ENCODE assay signal across 28 cellular contexts in genomic region chrX:86078650-86079049, GRCh38.
"Had no signal": no experiment of that assay in that cellular context is flagged by ENCODE, and none has a peak within 500 bp of the region (broad histone marks: within the 10 kb centered on the region; RNA-seq: fewer than 3 reads in every experiment).

No MANE protein-coding gene starts in this region.

- H3K27ac Mint-ChIP-seq: activated B cell treated with CpG ODN at 0.5 μM for 24 hours; activated CD4-positive, alpha-beta T cell treated with anti-CD3 and anti-CD28 coated beads, Interleukin-2, amount 10 ng/mL, durations not matched to agents 24 days and 14 days; activated CD8-positive, alpha-beta memory T cell treated with anti-CD3 and anti-CD28 coated beads, Interleukin-2, amount 10 ng/mL, durations not matched to agents 7 days and 5 days; activated naive CD4-positive, alpha-beta T cell treated with anti-CD3 and anti-CD28 coated beads, Interleukin-2, amount 50 U/mL, for 24 hours; activated T-cell treated with anti-CD3 and anti-CD28 coated beads, Interleukin-2, amount 50 U/mL, for 24 hours; activated T-helper 1 cell treated with anti-CD3 and anti-CD28 coated beads, Interleukin-12 subunit alpha, Interleukin-12 subunit beta, Interleukin-2, Interleukin-4 antibody, amounts not matched to agents 30 ng/mL and 10 ng/mL and 1 ng/mL, durations not matched to agents 14 hours and 24 hours and 36 hours; T-helper 17 cell had no signal

- FAIRE-seq: bronchial epithelial cell had no signal

- H3K4me3 ChIP-seq: ascending aorta, body of pancreas, Peyer's patch, SJSA1 had no signal

- H3K9me3 ChIP-seq: ascending aorta, body of pancreas, Peyer's patch, SJSA1 had no signal

- H3K27me3 Mint-ChIP-seq: activated CD4-positive, alpha-beta T cell treated with anti-CD3 and anti-CD28 coated beads, Interleukin-2, amount 10 ng/mL, durations not matched to agents 24 days and 14 days; activated CD8-positive, alpha-beta memory T cell treated with anti-CD3 and anti-CD28 coated beads, Interleukin-2, amount 10 ng/mL, durations not matched to agents 7 days and 5 days had no signal

- H3K27ac ChIP-seq: ascending aorta, body of pancreas, Peyer's patch, RWPE1, SJSA1 had no signal

- H3K27me3 ChIP-seq: ascending aorta, body of pancreas, Peyer's patch, SJSA1 had no signal

- H3K36me3 Mint-ChIP-seq: activated CD8-positive, alpha-beta memory T cell treated with anti-CD3 and anti-CD28 coated beads, Interleukin-2, amount 10 ng/mL, durations not matched to agents 7 days and 5 days; activated naive CD4-positive, alpha-beta T cell treated with anti-CD3 and anti-CD28 coated beads, Interleukin-2, amount 50 U/mL, for 24 hours had no signal

- H3K4me3 Mint-ChIP-seq: activated B cell treated with CpG ODN at 0.5 μM for 24 hours; activated CD4-positive, alpha-beta T cell treated with anti-CD3 and anti-CD28 coated beads, Interleukin-2, amount 10 ng/mL, durations not matched to agents 24 days and 14 days; activated CD8-positive, alpha-beta memory T cell treated with anti-CD3 and anti-CD28 coated beads, Interleukin-2, amount 10 ng/mL, durations not matched to agents 7 days and 5 days; activated naive CD4-positive, alpha-beta T cell treated with anti-CD3 and anti-CD28 coated beads, Interleukin-2, amount 50 U/mL, for 24 hours; activated T-cell treated with anti-CD3 and anti-CD28 coated beads, Interleukin-2, amount 50 U/mL, for 24 hours; activated T-helper 1 cell treated with anti-CD3 and anti-CD28 coated beads, Interleukin-12 subunit alpha, Interleukin-12 subunit beta, Interleukin-2, Interleukin-4 antibody, amounts not matched to agents 30 ng/mL and 10 ng/mL and 1 ng/mL, durations not matched to agents 14 hours and 24 hours and 36 hours; T-helper 17 cell had no signal

- ATAC-seq: activated CD8-positive, alpha-beta memory T cell treated with anti-CD3 and anti-CD28 coated beads, Interleukin-2, amount 10 ng/mL, durations not matched to agents 7 days and 5 days; body of pancreas; T-helper 17 cell had no signal

- H3K4me1 Mint-ChIP-seq: activated B cell treated with CpG ODN at 0.5 μM for 24 hours; activated CD4-positive, alpha-beta T cell treated with anti-CD3 and anti-CD28 coated beads, Interleukin-2, amount 10 ng/mL, durations not matched to agents 24 days and 14 days; activated CD8-positive, alpha-beta memory T cell treated with anti-CD3 and anti-CD28 coated beads, Interleukin-2, amount 10 ng/mL, durations not matched to agents 7 days and 5 days; activated naive CD4-positive, alpha-beta T cell treated with anti-CD3 and anti-CD28 coated beads, Interleukin-2, amount 50 U/mL, for 24 hours; T-helper 17 cell had no signal

- DNase-seq: activated B cell treated with CpG ODN at 0.5 μM for 24 hours; activated CD4-positive, alpha-beta T cell treated with anti-CD3 and anti-CD28 coated beads for 1 hour; activated CD4-positive, alpha-beta T cell treated with anti-CD3 and anti-CD28 coated beads, Interleukin-2, amount 10 ng/mL, durations not matched to agents 24 days and 14 days; activated CD4-positive, alpha-beta T cell treated with anti-CD3 and anti-CD28 coated beads, Interleukin-2, amount 50 U/mL, for 48 hours; activated CD8-positive, alpha-beta memory T cell treated with anti-CD3 and anti-CD28 coated beads, Interleukin-2, amount 10 ng/mL, durations not matched to agents 7 days and 5 days; activated effector memory CD4-positive, alpha-beta T cell treated with Interleukin-2 at 50 U/mL for 16 hours; activated naive CD4-positive, alpha-beta T cell; activated T-cell treated with anti-CD3 and anti-CD28 coated beads, Interleukin-2, amount 50 U/mL, for 24 hours; amniotic stem cell; body of pancreas; central memory CD4-positive, alpha-beta T cell; KG1; NCI-H1048; NCI-H1694; NCI-H2029; NCI-H2107; NCI-H446 treated with DMSO at 0.1 percent for 48 hours; NCI-H524 treated with DMSO at 0.1 percent for 48 hours; Peyer's patch; Right ventricle myocardium superior; T-helper 17 cell; T-helper 9 cell had no signal

- H3K9me3 Mint-ChIP-seq: activated B cell treated with CpG ODN at 0.5 μM for 24 hours; activated CD4-positive, alpha-beta T cell treated with anti-CD3 and anti-CD28 coated beads, Interleukin-2, amount 10 ng/mL, durations not matched to agents 24 days and 14 days; activated naive CD4-positive, alpha-beta T cell treated with anti-CD3 and anti-CD28 coated beads, Interleukin-2, amount 50 U/mL, for 24 hours; activated T-cell treated with anti-CD3 and anti-CD28 coated beads, Interleukin-2, amount 50 U/mL, for 24 hours had no signal

- H3K36me3 ChIP-seq: ascending aorta, Peyer's patch, SJSA1 had no signal

- H3K4me1 ChIP-seq: ascending aorta, body of pancreas, Peyer's patch, SJSA1 had no signal
